8 cellular contexts compared by ENCODE assay signal in genomic region chr19:57487477-57488298, GRCh38. TPM values are rescaled to one million over a fixed set of nuclear protein-coding genes. Genes with fewer than 3 reads are reported as not detected.
DNase-seq lines count a peak whose midpoint lies in the region; TF ChIP-seq lines count a peak whose summit lies in the region.
"Not testable (repeated sequence)": the region's sequence is repeated elsewhere in the genome, so short reads cannot be mapped to it uniquely, and the experiment has no call there.

Gene ZNF419, plus strand, starts transcription at chr19:57487750. Its CDS starts 201 bp downstream, at chr19:57487951.

- H3K27ac Mint-ChIP-seq in activated naive CD4-positive, alpha-beta T cell treated with anti-CD3 and anti-CD28 coated beads, Interleukin-2, amount 10 ng/mL, durations not matched to agents 7 days and 5 days, result peak within 1 kb of the TSS; percentile 80

- CTCF ChIA-PET in activated naive CD4-positive, alpha-beta T cell treated with anti-CD3 and anti-CD28 coated beads, Interleukin-2, amount 10 ng/mL, durations not matched to agents 7 days and 5 days (lab: Charles Lee), result not testable (repeated sequence)

- H3K36me3 Mint-ChIP-seq in activated naive CD4-positive, alpha-beta T cell treated with anti-CD3 and anti-CD28 coated beads, Interleukin-2, amount 10 ng/mL, durations not matched to agents 7 days and 5 days, result peaks cover 46% of the 10 kb centered on the region

- H3K4me3 ChIP-seq in HFF-Myc (replicated peaks; ENCODE audit: low read depth, low read length), result peak within 1 kb of the TSS; percentile 77
- H3K4me3 ChIP-seq in NB4 (ENCODE audit: low read depth, low read length), result peak within 1 kb of the TSS; percentile 77
- peak within 1 kb of the TSS; percentile 94 for H3K4me3 ChIP-seq in SK-N-MC
- H3K4me3 ChIP-seq in suprapubic skin, result peak within 1 kb of the TSS; percentile 71

- TF ChIP-seq POLR2A in NB4 (IDR thresholded peaks at IDR 0.05; ENCODE audit: extremely low read depth, insufficient read length) (peak; percentile 45), suprapubic skin (IDR thresholded peaks at IDR 0.05) (peak in 1 of 2 donors; percentile 15)

- H3K36me3 ChIP-seq in SK-N-MC (ENCODE audit: insufficient read depth, low read length), result peaks cover 24% of the 10 kb centered on the region
- H3K36me3 ChIP-seq in suprapubic skin, result peaks cover 24% of the 10 kb centered on the region

- H3K4me1 ChIP-seq in suprapubic skin, result not testable (repeated sequence)

- H3K9me3 ChIP-seq in SK-N-MC (ENCODE audit: low read depth, low read length); suprapubic skin: not testable (repeated sequence)

- DNase-seq in GM04504 (ENCODE audit: low read depth), result peak; percentile 69
- DNase-seq in HFF-Myc (ENCODE audit: extremely low read depth, low read depth), result peak; percentile 56
- peak; percentile 78 for DNase-seq in NB4 (ENCODE audit: low read depth)
- DNase-seq in SK-N-MC (ENCODE audit: low read depth, low spot score), result not testable (repeated sequence)
- DNase-seq in activated naive CD4-positive, alpha-beta T cell treated with anti-CD3 and anti-CD28 coated beads, Interleukin-2, amount 10 ng/mL, durations not matched to agents 7 days and 5 days, result peak; percentile 97
- peak; percentile 88 for DNase-seq in glomerular visceral epithelial cell (ENCODE audit: extremely low spot score)
- peak; percentile 81 for DNase-seq in occipital lobe (lab: John Stamatoyannopoulos, UW)
- peak; percentile 94 to 96 for DNase-seq in suprapubic skin (ENCODE audit: low spot score in 2 of 2)

- TF ChIP-seq EP300 in suprapubic skin (IDR thresholded peaks at IDR 0.05), result not testable (repeated sequence)

- H3K27me3 Mint-ChIP-seq in activated naive CD4-positive, alpha-beta T cell treated with anti-CD3 and anti-CD28 coated beads, Interleukin-2, amount 10 ng/mL, durations not matched to agents 7 days and 5 days, result not testable (repeated sequence)

- peaks cover 42% of the 10 kb centered on the region for H3K9me3 Mint-ChIP-seq in activated naive CD4-positive, alpha-beta T cell treated with anti-CD3 and anti-CD28 coated beads, Interleukin-2, amount 10 ng/mL, durations not matched to agents 7 days and 5 days

- not testable (repeated sequence) for H3K27ac ChIP-seq in SK-N-MC
- H3K27ac ChIP-seq in suprapubic skin, result peak within 1 kb of the TSS; percentile 82

- peaks cover 12% of the 10 kb centered on the region for H3K4me1 Mint-ChIP-seq in activated naive CD4-positive, alpha-beta T cell treated with anti-CD3 and anti-CD28 coated beads, Interleukin-2, amount 10 ng/mL, durations not matched to agents 7 days and 5 days

- H3K9ac ChIP-seq in SK-N-MC (ENCODE audit: insufficient read length), result peak within 1 kb of the TSS; percentile 80

- not testable (repeated sequence) for H3K27me3 ChIP-seq in suprapubic skin

- H3K4me3 Mint-ChIP-seq in activated naive CD4-positive, alpha-beta T cell treated with anti-CD3 and anti-CD28 coated beads, Interleukin-2, amount 10 ng/mL, durations not matched to agents 7 days and 5 days, result peak within 1 kb of the TSS; percentile 70

- 1% methylated on average over 32 of the region's 69 CpGs for WGBS in suprapubic skin

- not testable (repeated sequence) for TF ChIP-seq CTCF in HFF-Myc (IDR thresholded peaks at IDR 0.05; ENCODE audit: low read depth, low read length, missing control alignments); NB4 (IDR thresholded peaks at IDR 0.05; ENCODE audit: low read depth, low read length)
- peak in 1 of 2 donors; percentile 6 for TF ChIP-seq CTCF in suprapubic skin (IDR thresholded peaks at IDR 0.05)

RNA-seq across cellular contexts. Expression of gene ZNF419, which starts in this region (rescaled TPM):
- total RNA-seq in occipital lobe (32.1 TPM), suprapubic skin (10 to 100 TPM in 1 of 4 donors, 1 to 10 TPM in 3; 7.9 to 20.4 (median 8.9) TPM)
